In the genomic region with DNA sequence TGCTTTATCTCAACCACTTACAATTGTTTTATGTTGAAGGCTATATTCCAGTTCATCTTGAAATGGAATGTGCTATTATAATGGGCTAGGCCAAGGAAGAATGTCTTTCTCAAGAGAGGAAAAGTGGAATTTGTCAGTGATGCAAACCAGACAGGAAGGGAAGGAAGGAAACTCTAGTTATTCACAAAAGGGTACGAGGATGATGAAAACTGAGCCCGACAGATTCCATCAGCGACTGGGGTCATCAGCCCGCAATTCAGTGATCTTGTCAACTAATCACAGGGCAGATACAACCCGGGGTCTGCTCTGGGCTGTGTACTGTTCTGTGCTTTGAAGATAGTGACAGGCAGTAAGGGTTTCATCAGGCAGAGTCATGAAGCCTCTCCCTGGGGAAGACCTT, we compare ENCODE assay signal across 1 cellular context.
TF ChIP-seq lines count a peak whose summit lies in the region.

No MANE protein-coding gene starts in this region.

TF ChIP-seq in SK-N-SH, 30 proteins besides CTCF, POLR2A, EP300 and RAD21 (continued from another document):
- TF ChIP-seq EZH2phosphoT487 (IDR thresholded peaks at IDR 0.05; ENCODE audit: borderline replicate concordance, low read depth) (no peak), CHD2 (IDR thresholded peaks at IDR 0.05; ENCODE audit: low read length, partially characterized antibody) (no peak), JUND (IDR thresholded peaks at IDR 0.05) (no peak; the same call in 1 of the 2 replicates), FOXM1 (IDR thresholded peaks at IDR 0.05; ENCODE audit: low read depth) (peak; percentile 55), GATA2 (CRISPR knock-in tag; IDR thresholded peaks at IDR 0.05) (0 out of 2 replicates have a peak, but pooled peaks have one; percentile 13), SMC3 (IDR thresholded peaks at IDR 0.05; ENCODE audit: low read depth, low read length) (no peak), MEF2A (IDR thresholded peaks at IDR 0.05; ENCODE audit: borderline replicate concordance, low read depth) (no peak), POLR2AphosphoS5 (IDR thresholded peaks at IDR 0.05; ENCODE audit: low read depth, low read length) (peak; percentile 65), RCOR1 (IDR thresholded peaks at IDR 0.05; ENCODE audit: low read length) (no peak), ELF1 (IDR thresholded peaks at IDR 0.05) (no peak)
- TF ChIP-seq, protein P1, sequence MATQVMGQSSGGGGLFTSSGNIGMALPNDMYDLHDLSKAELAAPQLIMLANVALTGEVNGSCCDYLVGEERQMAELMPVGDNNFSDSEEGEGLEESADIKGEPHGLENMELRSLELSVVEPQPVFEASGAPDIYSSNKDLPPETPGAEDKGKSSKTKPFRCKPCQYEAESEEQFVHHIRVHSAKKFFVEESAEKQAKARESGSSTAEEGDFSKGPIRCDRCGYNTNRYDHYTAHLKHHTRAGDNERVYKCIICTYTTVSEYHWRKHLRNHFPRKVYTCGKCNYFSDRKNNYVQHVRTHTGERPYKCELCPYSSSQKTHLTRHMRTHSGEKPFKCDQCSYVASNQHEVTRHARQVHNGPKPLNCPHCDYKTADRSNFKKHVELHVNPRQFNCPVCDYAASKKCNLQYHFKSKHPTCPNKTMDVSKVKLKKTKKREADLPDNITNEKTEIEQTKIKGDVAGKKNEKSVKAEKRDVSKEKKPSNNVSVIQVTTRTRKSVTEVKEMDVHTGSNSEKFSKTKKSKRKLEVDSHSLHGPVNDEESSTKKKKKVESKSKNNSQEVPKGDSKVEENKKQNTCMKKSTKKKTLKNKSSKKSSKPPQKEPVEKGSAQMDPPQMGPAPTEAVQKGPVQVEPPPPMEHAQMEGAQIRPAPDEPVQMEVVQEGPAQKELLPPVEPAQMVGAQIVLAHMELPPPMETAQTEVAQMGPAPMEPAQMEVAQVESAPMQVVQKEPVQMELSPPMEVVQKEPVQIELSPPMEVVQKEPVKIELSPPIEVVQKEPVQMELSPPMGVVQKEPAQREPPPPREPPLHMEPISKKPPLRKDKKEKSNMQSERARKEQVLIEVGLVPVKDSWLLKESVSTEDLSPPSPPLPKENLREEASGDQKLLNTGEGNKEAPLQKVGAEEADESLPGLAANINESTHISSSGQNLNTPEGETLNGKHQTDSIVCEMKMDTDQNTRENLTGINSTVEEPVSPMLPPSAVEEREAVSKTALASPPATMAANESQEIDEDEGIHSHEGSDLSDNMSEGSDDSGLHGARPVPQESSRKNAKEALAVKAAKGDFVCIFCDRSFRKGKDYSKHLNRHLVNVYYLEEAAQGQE (IDR thresholded peaks at IDR 0.05; ENCODE audit: low read depth, low read length), result no peak
- TF ChIP-seq, protein P2, sequence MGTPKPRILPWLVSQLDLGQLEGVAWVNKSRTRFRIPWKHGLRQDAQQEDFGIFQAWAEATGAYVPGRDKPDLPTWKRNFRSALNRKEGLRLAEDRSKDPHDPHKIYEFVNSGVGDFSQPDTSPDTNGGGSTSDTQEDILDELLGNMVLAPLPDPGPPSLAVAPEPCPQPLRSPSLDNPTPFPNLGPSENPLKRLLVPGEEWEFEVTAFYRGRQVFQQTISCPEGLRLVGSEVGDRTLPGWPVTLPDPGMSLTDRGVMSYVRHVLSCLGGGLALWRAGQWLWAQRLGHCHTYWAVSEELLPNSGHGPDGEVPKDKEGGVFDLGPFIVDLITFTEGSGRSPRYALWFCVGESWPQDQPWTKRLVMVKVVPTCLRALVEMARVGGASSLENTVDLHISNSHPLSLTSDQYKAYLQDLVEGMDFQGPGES (IDR thresholded peaks at IDR 0.05; ENCODE audit: low read depth, low read length), result no peak
- TF ChIP-seq, protein P3, sequence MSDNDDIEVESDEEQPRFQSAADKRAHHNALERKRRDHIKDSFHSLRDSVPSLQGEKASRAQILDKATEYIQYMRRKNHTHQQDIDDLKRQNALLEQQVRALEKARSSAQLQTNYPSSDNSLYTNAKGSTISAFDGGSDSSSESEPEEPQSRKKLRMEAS (IDR thresholded peaks at IDR 0.05; ENCODE audit: low read depth), result no peak
- TF ChIP-seq, protein P4, sequence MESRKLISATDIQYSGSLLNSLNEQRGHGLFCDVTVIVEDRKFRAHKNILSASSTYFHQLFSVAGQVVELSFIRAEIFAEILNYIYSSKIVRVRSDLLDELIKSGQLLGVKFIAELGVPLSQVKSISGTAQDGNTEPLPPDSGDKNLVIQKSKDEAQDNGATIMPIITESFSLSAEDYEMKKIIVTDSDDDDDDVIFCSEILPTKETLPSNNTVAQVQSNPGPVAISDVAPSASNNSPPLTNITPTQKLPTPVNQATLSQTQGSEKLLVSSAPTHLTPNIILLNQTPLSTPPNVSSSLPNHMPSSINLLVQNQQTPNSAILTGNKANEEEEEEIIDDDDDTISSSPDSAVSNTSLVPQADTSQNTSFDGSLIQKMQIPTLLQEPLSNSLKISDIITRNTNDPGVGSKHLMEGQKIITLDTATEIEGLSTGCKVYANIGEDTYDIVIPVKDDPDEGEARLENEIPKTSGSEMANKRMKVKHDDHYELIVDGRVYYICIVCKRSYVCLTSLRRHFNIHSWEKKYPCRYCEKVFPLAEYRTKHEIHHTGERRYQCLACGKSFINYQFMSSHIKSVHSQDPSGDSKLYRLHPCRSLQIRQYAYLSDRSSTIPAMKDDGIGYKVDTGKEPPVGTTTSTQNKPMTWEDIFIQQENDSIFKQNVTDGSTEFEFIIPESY (IDR thresholded peaks at IDR 0.05; ENCODE audit: borderline replicate concordance, low read depth), result no peak
